In genomic region chr2:15599994-15600393, GRCh38 we compare ENCODE assay signal across 21 cellular contexts.
"Had no signal": no experiment of that assay in that cellular context is flagged by ENCODE, and none has a peak within 500 bp of the region (broad histone marks: within the 10 kb centered on the region; RNA-seq: fewer than 3 reads in every experiment).

No MANE protein-coding gene starts in this region.

- DNase-seq: colonic mucosa; effector CD4-positive, alpha-beta T cell; endodermal cell; heart right ventricle; hypothalamus; mammary epithelial cell; mucosa of descending colon; naive thymus-derived CD8-positive, alpha-beta T cell; ovary; small intestine; stimulated activated CD4-positive, alpha-beta T cell treated with anti-CD3 and anti-CD28 coated beads, Interleukin-12 subunit alpha, Interleukin-12 subunit beta, amount 100 ng/mL, for 4 hours; stimulated activated naive CD4-positive, alpha-beta T cell treated with Interleukin-2 at 50 U/mL for 16 hours; thyroid gland had no signal

- H3K36me3 ChIP-seq: ovary had no signal

- H3K4me3 Mint-ChIP-seq: endodermal cell; naive thymus-derived CD8-positive, alpha-beta T cell; neural crest cell; type B pancreatic cell had no signal

- H3K9me3 ChIP-seq: colonic mucosa, heart right ventricle, mucosa of descending colon, ovary, right atrium auricular region, suprapubic skin, thyroid gland had no signal

- FAIRE-seq: endothelial cell of umbilical vein, frontal cortex, small intestine, urothelium cell line had no signal

- ATAC-seq: heart right ventricle; left lobe of liver; mucosa of descending colon; naive thymus-derived CD8-positive, alpha-beta T cell had no signal

- H3K4me1 Mint-ChIP-seq: endodermal cell, neural crest cell had no signal

- H3K4me1 ChIP-seq: colonic mucosa, suprapubic skin, thyroid gland had no signal

- H3K27me3 Mint-ChIP-seq: naive thymus-derived CD8-positive, alpha-beta T cell; type B pancreatic cell had no signal

- H3K4me3 ChIP-seq: colonic mucosa, heart right ventricle, mucosa of descending colon, ovary, right atrium auricular region, suprapubic skin, thyroid gland had no signal

- H3K9me3 Mint-ChIP-seq: endodermal cell; naive thymus-derived CD8-positive, alpha-beta T cell; neural crest cell; type B pancreatic cell had no signal

- H3K27ac ChIP-seq: colonic mucosa, heart right ventricle, ovary, right atrium auricular region, suprapubic skin, thyroid gland had no signal

- H3K27ac Mint-ChIP-seq: endodermal cell; naive thymus-derived CD8-positive, alpha-beta T cell; type B pancreatic cell had no signal
